Comparison of ENCODE assay signal across 7 cellular contexts in the genomic region with DNA sequence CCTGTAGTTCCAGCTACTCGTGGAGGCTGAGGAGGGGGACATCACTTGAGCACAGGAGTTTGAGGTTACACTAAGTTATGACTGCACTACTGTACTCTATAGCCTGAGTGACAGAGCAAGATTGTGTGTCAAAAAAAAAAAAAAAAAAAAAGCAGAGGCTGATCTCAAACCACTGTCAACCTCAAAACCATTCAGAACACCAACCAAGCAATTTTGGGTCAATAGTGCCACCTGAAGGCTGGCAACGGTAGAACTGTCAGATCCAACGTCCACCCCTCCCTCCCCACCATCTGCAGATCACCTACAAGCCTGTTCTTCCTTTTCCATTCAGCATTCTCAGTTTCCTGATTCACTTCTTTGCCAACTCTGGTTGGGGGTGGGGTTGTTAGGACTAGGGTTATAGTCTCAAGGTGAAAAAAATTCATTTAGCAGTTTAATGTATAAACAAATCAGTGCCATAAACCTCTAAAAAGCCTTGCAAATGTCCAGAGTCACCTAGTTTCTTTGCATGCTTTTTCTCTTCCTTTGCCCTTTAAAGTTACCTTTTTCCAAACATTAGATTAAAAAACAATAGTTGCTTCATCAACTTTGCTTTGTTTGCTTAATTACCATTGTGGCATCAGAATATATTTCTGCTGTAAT. TPM values are rescaled to one million over a fixed set of nuclear protein-coding genes. Genes with fewer than 3 reads are reported as not detected.
DNase-seq lines count a peak whose midpoint lies in the region; ATAC-seq and TF ChIP-seq lines count a peak whose summit lies in the region.

No MANE protein-coding gene starts in this region.

- WGBS in lung, 2 donors: 27 to 30% methylated on average over 3 of the region's 3 CpGs

- peak; percentile 57 for DNase-seq in NCI-H2196 treated with DMSO at 0.1 percent for 48 hours (lab: John Stamatoyannopoulos, UW; ENCODE audit: unreplicated experiment)
- DNase-seq in activated CD4-positive, alpha-beta T cell treated with anti-CD3 and anti-CD28 coated beads for 24 hours (ENCODE audit: low read depth in 2 of 2): peak; percentile 55 to 64
- DNase-seq in cerebellar nuclear complex (lab: John Stamatoyannopoulos, UW): peak; percentile 3 to 37
- peak; percentile 60 for DNase-seq in lung (ENCODE audit: low spot score)
- peak; percentile 56 to 57 for DNase-seq in stimulated activated CD8-positive, alpha-beta memory T cell treated with anti-CD3 and anti-CD28 coated beads, Interleukin-15, amount 100 ng/mL, for 48 hours (ENCODE audit: low read depth in 2 of 2)

- peaks cover 0 to 8% of the 10 kb centered on the region in 2 donors for H3K36me3 ChIP-seq in lung (ENCODE audit: control insufficient read depth in 2 of 2, insufficient read depth in 2 of 2, low read length in 2 of 2)

- ATAC-seq in HG02884 (IDR thresholded peaks at IDR 0.05; ENCODE audit: unreplicated experiment) (peak; percentile 23), lung (ENCODE audit: insufficient read depth, low FRiP score) (no peak)

- H3K27ac ChIP-seq in lung (ENCODE audit: low read depth in 1 of 2, low read length in 1 of 2): no peak overlapping the region

- H3K27me3 ChIP-seq in lung (ENCODE audit: control insufficient read depth, insufficient read depth): no peaks in the 10 kb centered on the region

- no peak overlapping the region for H3K4me3 ChIP-seq in lung

- H3K9me3 ChIP-seq in lung (ENCODE audit: control insufficient read depth in 2 of 2, insufficient read depth in 1 of 2, low read length in 1 of 2): peaks cover 0 to 5% of the 10 kb centered on the region in 2 donors

- TF ChIP-seq CTCF in GM12872 (IDR thresholded peaks at IDR 0.05; ENCODE audit: insufficient read depth, low read depth, low read length) (peak; percentile 81), lung (IDR thresholded peaks at IDR 0.05; ENCODE audit: control extremely low read depth, extremely low read depth) (peak; percentile 46)

- peaks cover 2 to 5% of the 10 kb centered on the region in 2 donors for H3K4me1 ChIP-seq in lung (ENCODE audit: control insufficient read depth in 2 of 2, insufficient read depth in 2 of 2, low read length in 2 of 2)

RNA-seq across cellular contexts. Expression of a gene that starts 2.6 kb away (rescaled TPM):
- total RNA-seq in lung: 10 to 100 TPM; 17.3 to 38.5 TPM
- 10 to 100 TPM; 47.3 to 73.6 TPM for polyA plus RNA-seq in lung
